ENCODE assay signal across 4 cellular contexts in the genomic region with DNA sequence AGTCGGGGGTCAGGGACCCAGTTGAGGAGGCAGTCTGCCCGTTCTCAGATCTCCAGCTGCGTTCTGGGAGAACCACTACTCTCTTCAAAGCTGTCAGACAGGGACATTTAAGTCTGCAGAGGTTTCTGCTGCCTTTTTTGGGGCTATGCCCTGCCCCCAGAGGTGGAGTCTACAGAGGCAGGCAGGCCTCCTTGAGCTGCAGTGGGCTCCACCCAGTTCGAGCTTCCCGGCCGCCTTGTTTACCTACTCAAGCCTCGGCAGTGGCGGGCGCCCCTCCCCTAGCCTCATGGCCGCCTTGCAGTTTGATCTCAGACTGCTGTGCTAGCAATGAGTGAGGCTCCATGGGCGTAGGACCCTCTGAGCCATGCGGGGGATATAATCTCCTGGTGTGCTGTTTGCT. TPM values are rescaled to one million over a fixed set of nuclear protein-coding genes. Genes with fewer than 3 reads are reported as not detected.
"Had no signal": no experiment of that assay in that cellular context is flagged by ENCODE, and none has a peak within 500 bp of the region (broad histone marks: within the 10 kb centered on the region; RNA-seq: fewer than 3 reads in every experiment).

No MANE protein-coding gene starts in this region.

RNA-seq across cellular contexts. Expression of a gene that starts 17.4 kb away (rescaled TPM):
- total RNA-seq: activated CD8-positive, alpha-beta T cell treated with anti-CD3 and anti-CD28 coated beads, Interleukin-2, amount 10 ng/mL, durations not matched to agents 7 days and 5 days; chondrocyte; T-helper 1 cell treated with Interleukin-12 subunit alpha and Interleukin-12 subunit beta and Interleukin-4 antibody, amounts not matched to agents 30 ng/mL and 1 ng/mL, for 36 hours had no signal
- polyA plus RNA-seq: naive thymus-derived CD8-positive, alpha-beta T cell had no signal
